ENCODE assay signal across 1 cellular context in the genomic region with DNA sequence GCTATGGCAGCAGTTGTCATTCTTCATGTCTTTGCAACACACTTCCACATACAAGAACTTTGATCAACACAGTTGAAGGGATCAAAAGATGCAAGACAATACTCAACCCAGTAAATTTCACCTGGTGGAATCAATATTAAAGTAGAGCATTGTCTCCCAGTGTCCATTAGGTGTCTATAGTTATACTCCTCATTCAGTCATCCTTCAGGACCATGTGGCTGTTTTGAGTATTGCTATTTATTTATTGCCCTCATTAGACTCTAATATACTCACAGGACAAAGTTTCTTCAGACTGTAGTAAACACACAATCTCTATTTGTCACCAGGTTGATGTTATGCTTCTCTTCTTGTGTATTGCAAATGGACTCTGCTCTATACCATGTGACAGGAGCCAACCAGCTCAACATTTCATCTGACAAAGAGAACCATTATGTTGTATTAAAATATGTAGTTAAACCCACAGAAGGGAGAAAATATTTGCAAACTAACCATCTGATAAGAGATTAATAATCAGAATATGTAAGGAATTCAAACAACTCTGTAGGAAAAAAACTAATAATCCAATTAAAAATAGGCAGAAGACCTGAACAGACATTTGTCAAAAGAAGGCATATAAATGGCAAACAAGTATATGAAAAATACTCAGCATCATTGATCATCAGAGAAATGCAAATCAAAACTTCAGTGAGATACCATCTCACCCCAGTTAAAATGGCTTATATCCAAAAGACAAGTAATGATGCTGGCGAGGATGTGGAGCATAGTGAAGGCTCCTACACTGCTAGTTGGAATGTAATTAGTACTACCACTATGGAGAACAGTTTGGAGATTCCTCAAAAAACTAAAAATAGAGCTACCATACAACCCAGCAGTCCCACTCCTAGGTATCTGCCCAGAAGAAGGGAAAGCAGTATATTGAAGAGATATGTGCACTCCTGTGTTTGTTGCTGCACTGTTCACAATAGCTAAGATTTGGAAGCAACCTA.
TF ChIP-seq lines count a peak whose summit lies in the region.

No MANE protein-coding gene starts in this region.

TF ChIP-seq in SK-N-SH treated with all-trans-retinoic acid at 6 μM for 48 hours, 23 proteins besides CTCF, POLR2A, EP300 and RAD21 (continued from another document):
- TF ChIP-seq, protein P1, sequence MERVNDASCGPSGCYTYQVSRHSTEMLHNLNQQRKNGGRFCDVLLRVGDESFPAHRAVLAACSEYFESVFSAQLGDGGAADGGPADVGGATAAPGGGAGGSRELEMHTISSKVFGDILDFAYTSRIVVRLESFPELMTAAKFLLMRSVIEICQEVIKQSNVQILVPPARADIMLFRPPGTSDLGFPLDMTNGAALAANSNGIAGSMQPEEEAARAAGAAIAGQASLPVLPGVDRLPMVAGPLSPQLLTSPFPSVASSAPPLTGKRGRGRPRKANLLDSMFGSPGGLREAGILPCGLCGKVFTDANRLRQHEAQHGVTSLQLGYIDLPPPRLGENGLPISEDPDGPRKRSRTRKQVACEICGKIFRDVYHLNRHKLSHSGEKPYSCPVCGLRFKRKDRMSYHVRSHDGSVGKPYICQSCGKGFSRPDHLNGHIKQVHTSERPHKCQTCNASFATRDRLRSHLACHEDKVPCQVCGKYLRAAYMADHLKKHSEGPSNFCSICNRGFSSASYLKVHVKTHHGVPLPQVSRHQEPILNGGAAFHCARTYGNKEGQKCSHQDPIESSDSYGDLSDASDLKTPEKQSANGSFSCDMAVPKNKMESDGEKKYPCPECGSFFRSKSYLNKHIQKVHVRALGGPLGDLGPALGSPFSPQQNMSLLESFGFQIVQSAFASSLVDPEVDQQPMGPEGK (CRISPR knock-in tag; IDR thresholded peaks at IDR 0.05; ENCODE audit: borderline replicate concordance), result no peak
- TF ChIP-seq ZC3H10 (CRISPR knock-in tag; IDR thresholded peaks at IDR 0.05) (no peak), ZFP30 (CRISPR knock-in tag; IDR thresholded peaks at IDR 0.05) (no peak), TCF4 (CRISPR knock-in tag; IDR thresholded peaks at IDR 0.05; ENCODE audit: borderline replicate concordance) (no peak; the same call in 1 of the 2 replicates), ARNTL (CRISPR knock-in tag; IDR thresholded peaks at IDR 0.05; ENCODE audit: borderline replicate concordance, low read depth) (no peak), SNAI2 (CRISPR knock-in tag; IDR thresholded peaks at IDR 0.05) (no peak), ZNF8 (CRISPR knock-in tag; IDR thresholded peaks at IDR 0.05) (no peak)
- TF ChIP-seq, protein P2, sequence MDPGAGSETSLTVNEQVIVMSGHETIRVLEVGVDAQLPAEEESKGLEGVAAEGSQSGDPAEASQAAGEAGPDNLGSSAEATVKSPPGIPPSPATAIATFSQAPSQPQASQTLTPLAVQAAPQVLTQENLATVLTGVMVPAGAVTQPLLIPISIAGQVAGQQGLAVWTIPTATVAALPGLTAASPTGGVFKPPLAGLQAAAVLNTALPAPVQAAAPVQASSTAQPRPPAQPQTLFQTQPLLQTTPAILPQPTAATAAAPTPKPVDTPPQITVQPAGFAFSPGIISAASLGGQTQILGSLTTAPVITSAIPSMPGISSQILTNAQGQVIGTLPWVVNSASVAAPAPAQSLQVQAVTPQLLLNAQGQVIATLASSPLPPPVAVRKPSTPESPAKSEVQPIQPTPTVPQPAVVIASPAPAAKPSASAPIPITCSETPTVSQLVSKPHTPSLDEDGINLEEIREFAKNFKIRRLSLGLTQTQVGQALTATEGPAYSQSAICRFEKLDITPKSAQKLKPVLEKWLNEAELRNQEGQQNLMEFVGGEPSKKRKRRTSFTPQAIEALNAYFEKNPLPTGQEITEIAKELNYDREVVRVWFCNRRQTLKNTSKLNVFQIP (CRISPR knock-in tag; IDR thresholded peaks at IDR 0.05; ENCODE audit: borderline replicate concordance, low read depth), result no peak
